ENCODE assay signal across 14 cellular contexts in the genomic region with DNA sequence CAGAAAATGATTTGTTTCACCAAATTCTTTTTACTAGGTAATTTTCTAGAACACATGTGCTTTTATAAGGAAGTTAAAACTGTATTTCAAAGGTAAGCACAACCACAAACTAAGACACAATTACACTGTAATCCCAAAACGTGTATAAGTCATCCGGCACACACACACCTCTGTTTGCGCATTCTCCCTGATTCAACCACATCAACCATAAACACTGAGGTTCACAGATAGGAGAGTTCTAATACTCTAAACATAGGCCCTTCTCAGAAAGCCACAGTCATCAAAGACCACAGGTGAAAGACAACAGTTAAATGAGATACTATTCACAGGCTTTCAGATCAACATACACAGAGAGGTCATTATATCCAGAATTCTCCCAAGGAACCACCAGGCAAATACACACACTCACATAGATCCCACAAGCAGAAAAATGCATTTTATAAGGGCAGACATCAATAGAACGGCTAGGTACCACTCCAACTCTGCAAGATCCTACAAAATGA. TPM values are rescaled to one million over a fixed set of nuclear protein-coding genes. Genes with fewer than 3 reads are reported as not detected.
DNase-seq lines count a peak whose midpoint lies in the region; ATAC-seq and TF ChIP-seq lines count a peak whose summit lies in the region.
"Had no signal": no experiment of that assay in that cellular context is flagged by ENCODE, and none has a peak within 500 bp of the region (broad histone marks: within the 10 kb centered on the region; RNA-seq: fewer than 3 reads in every experiment).

No MANE protein-coding gene starts in this region.

- DNase-seq in stimulated activated naive CD8-positive, alpha-beta T cell treated with anti-CD3 and anti-CD28 coated beads, Interleukin-15, Interleukin-2, amounts not matched to agents 100 U/mL and 50 U/mL, for 24 hours = no peak
- DNase-seq in nephron progenitor cell (no peak), kidney glomerular epithelial cell (lab: John Stamatoyannopoulos, UW) (no peak), ecto neural progenitor cell (ENCODE audit: low spot score) (no peak)
- DNase-seq: adrenal gland, KBM-7, mesendoderm, NCI-H1105, NCI-H2171 treated with DMSO at 0.1 percent for 48 hours, spleen had no signal

- no peak for TF ChIP-seq CTCF in brain (conservative IDR thresholded peaks at IDR 0.05)
- TF ChIP-seq CTCF in nephron progenitor cell (IDR thresholded peaks at IDR 0.05) = no peak

- H3K27me3 Mint-ChIP-seq in stimulated activated naive CD8-positive, alpha-beta T cell treated with anti-CD3 and anti-CD28 coated beads, Interleukin-15, Interleukin-2, amounts not matched to agents 100 ng/mL and 50 ng/mL, for 24 hours = no peaks in the 10 kb centered on the region
- peaks cover 5% of the 10 kb centered on the region for H3K27me3 Mint-ChIP-seq in brain
- no peaks in the 10 kb centered on the region for H3K27me3 Mint-ChIP-seq in nephron progenitor cell (ENCODE audit: low read depth, poor library complexity)

- peaks cover 41% of the 10 kb centered on the region for H3K4me1 Mint-ChIP-seq in stimulated activated naive CD8-positive, alpha-beta T cell treated with anti-CD3 and anti-CD28 coated beads, Interleukin-15, Interleukin-2, amounts not matched to agents 100 ng/mL and 50 ng/mL, for 24 hours (ENCODE audit: low read depth)
- H3K4me1 Mint-ChIP-seq in brain (peaks cover 73% of the 10 kb centered on the region), nephron progenitor cell (peaks cover 54% of the 10 kb centered on the region)

- no peak overlapping the region for H3K4me3 Mint-ChIP-seq in stimulated activated naive CD8-positive, alpha-beta T cell treated with anti-CD3 and anti-CD28 coated beads, Interleukin-15, Interleukin-2, amounts not matched to agents 100 ng/mL and 50 ng/mL, for 24 hours
- peak overlapping the region; percentile 86 to 94 (median 90) for H3K4me3 Mint-ChIP-seq in brain
- peak overlapping the region; percentile 1 for H3K4me3 Mint-ChIP-seq in nephron progenitor cell
- H3K4me3 Mint-ChIP-seq: T-helper 2 cell treated with Interferon-gamma antibody and Interleukin-4, amounts not matched to agents 5 μg/mL and 100 μg/mL, for 36 hours had no signal

- H3K27ac Mint-ChIP-seq in stimulated activated naive CD8-positive, alpha-beta T cell treated with anti-CD3 and anti-CD28 coated beads, Interleukin-15, Interleukin-2, amounts not matched to agents 100 ng/mL and 50 ng/mL, for 24 hours = peak overlapping the region; percentile 3
- peak overlapping the region in 2 of 5 experiments; percentile 6 to 95 for H3K27ac Mint-ChIP-seq in brain
- H3K27ac Mint-ChIP-seq in nephron progenitor cell = no peak overlapping the region
- H3K27ac Mint-ChIP-seq: T-helper 2 cell treated with Interferon-gamma antibody and Interleukin-4, amounts not matched to agents 5 μg/mL and 100 μg/mL, for 36 hours had no signal

- no peak for ATAC-seq in stimulated activated naive CD8-positive, alpha-beta T cell treated with anti-CD3 and anti-CD28 coated beads, Interleukin-15, Interleukin-2, amounts not matched to agents 100 U/mL and 50 U/mL, for 24 hours
- ATAC-seq in HG03442 (IDR thresholded peaks at IDR 0.05; ENCODE audit: unreplicated experiment) = no peak

- H3K9me3 Mint-ChIP-seq in stimulated activated naive CD8-positive, alpha-beta T cell treated with anti-CD3 and anti-CD28 coated beads, Interleukin-15, Interleukin-2, amounts not matched to agents 100 ng/mL and 50 ng/mL, for 24 hours = no peaks in the 10 kb centered on the region
- H3K9me3 Mint-ChIP-seq in brain (no peaks in the 10 kb centered on the region), nephron progenitor cell (no peaks in the 10 kb centered on the region)
- H3K9me3 Mint-ChIP-seq: T-helper 2 cell treated with Interferon-gamma antibody and Interleukin-4, amounts not matched to agents 5 μg/mL and 100 μg/mL, for 36 hours had no signal

- H3K36me3 Mint-ChIP-seq in stimulated activated naive CD8-positive, alpha-beta T cell treated with anti-CD3 and anti-CD28 coated beads, Interleukin-15, Interleukin-2, amounts not matched to agents 100 ng/mL and 50 ng/mL, for 24 hours (ENCODE audit: low read depth) = no peaks in the 10 kb centered on the region
- H3K36me3 Mint-ChIP-seq in brain (peaks cover 17% of the 10 kb centered on the region), nephron progenitor cell (ENCODE audit: low read depth) (peaks cover 15% of the 10 kb centered on the region)

RNA-seq across cellular contexts. Expression of gene CILK1, which starts 3.2 kb away (rescaled TPM):
- 2.9 TPM for polyA plus RNA-seq in brain (ENCODE audit: insufficient read depth, low read depth, low replicate concordance)

RNA-seq across cellular contexts. Expression of gene FBXO9, which starts 6.8 kb away (rescaled TPM):
- 24.1 TPM for polyA plus RNA-seq in brain (ENCODE audit: insufficient read depth, low read depth, low replicate concordance)
